In the genomic region with DNA sequence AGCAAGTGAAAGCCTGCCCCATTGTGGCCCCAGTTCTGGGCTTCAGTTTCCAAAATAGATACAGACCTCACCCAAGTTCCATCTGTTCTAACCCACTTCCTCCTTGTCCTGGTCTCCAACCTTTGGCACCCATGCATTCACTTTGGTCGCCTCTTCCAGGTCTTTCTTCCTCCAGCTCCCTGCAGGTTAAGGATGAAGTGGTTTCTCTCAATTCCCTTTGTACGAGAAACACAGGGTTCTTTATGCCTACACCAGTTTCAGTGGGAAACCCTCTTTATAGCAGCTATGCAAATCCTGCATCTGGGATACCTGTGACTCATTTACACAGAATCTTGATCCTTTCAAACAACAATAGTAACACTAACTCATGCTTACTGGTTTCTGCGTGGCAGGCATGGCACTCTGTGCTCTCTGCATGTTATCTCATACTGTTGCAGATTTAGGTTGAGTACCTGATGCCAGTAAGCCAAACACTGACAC, we compare ENCODE assay signal across 9 cellular contexts.
DNase-seq lines count a peak whose midpoint lies in the region; ATAC-seq, FAIRE-seq and TF ChIP-seq lines count a peak whose summit lies in the region.
"Had no signal": no experiment of that assay in that cellular context is flagged by ENCODE, and none has a peak within 500 bp of the region (broad histone marks: within the 10 kb centered on the region; RNA-seq: fewer than 3 reads in every experiment).

No MANE protein-coding gene starts in this region.

- no peak for DNase-seq in natural killer cell
- DNase-seq in iPS-NIHi11 (ENCODE audit: low spot score), result no peak
- no peak for DNase-seq in GM12892 (ENCODE audit: insufficient read length)
- DNase-seq: posterior cingulate gyrus, WERI-Rb-1 had no signal

- no peaks in the 10 kb centered on the region for H3K27me3 Mint-ChIP-seq in activated naive CD8-positive, alpha-beta T cell
- H3K27me3 Mint-ChIP-seq in natural killer cell (ENCODE audit: low read depth in 2 of 2), result no peaks in the 10 kb centered on the region

- peak overlapping the region; percentile 99 for H3K27ac Mint-ChIP-seq in activated naive CD8-positive, alpha-beta T cell
- peak overlapping the region; percentile 97 to 98 for H3K27ac Mint-ChIP-seq in natural killer cell

- no peaks in the 10 kb centered on the region for H3K79me2 ChIP-seq in Loucy (ENCODE audit: insufficient read depth, low read length)

- ATAC-seq in GM18868 (IDR thresholded peaks at IDR 0.05; ENCODE audit: unreplicated experiment) (peak; percentile 50), natural killer cell (no peak), HG02678 (IDR thresholded peaks at IDR 0.05; ENCODE audit: unreplicated experiment) (no peak)

- H3K36me3 ChIP-seq in Loucy (ENCODE audit: insufficient read depth, low read length), result no peaks in the 10 kb centered on the region
- H3K36me3 ChIP-seq: WERI-Rb-1 had no signal

- no peak overlapping the region for H3K9ac ChIP-seq in Loucy (ENCODE audit: low read depth, low read length, poor library complexity, severe bottlenecking)

- no peak overlapping the region for H3K4me3 ChIP-seq in Loucy (ENCODE audit: low read length, poor library complexity, severe bottlenecking)

- H4K20me1 ChIP-seq in Loucy (ENCODE audit: insufficient read depth, low read length, poor library complexity, severe bottlenecking), result no peaks in the 10 kb centered on the region

- peaks cover 5% of the 10 kb centered on the region for H3K9me3 Mint-ChIP-seq in activated naive CD8-positive, alpha-beta T cell (ENCODE audit: low read depth)
- H3K9me3 Mint-ChIP-seq in natural killer cell, result no peaks in the 10 kb centered on the region

- FAIRE-seq in GM12892 (lab: Jason Lieb, UNC), result no peak

- no peaks in the 10 kb centered on the region for H3K9me3 ChIP-seq in Loucy (ENCODE audit: insufficient read depth, low read depth, low read length)

- H3K4me1 Mint-ChIP-seq in activated naive CD8-positive, alpha-beta T cell (ENCODE audit: low read depth), result peaks cover 88% of the 10 kb centered on the region
- H3K4me1 Mint-ChIP-seq in natural killer cell, result peaks cover 78% of the 10 kb centered on the region in 2 donors

- H3K4me3 Mint-ChIP-seq in activated naive CD8-positive, alpha-beta T cell, result peak overlapping the region; percentile 86
- peak overlapping the region; percentile 95 for H3K4me3 Mint-ChIP-seq in natural killer cell

- H3K36me3 Mint-ChIP-seq in activated naive CD8-positive, alpha-beta T cell, result peaks cover 38% of the 10 kb centered on the region
- peaks cover 11% of the 10 kb centered on the region for H3K36me3 Mint-ChIP-seq in natural killer cell

- no peaks in the 10 kb centered on the region for H3K9me2 ChIP-seq in Loucy (replicated peaks; ENCODE audit: low read depth, low read length)

- TF ChIP-seq CTCF in Loucy (conservative IDR thresholded peaks at IDR 0.05; ENCODE audit: low read length) (no peak), natural killer cell (IDR thresholded peaks at IDR 0.05) (no peak)

- no peaks in the 10 kb centered on the region for H3F3A ChIP-seq in Loucy (ENCODE audit: low read depth)

- no peak for TF ChIP-seq POLR2A in GM12892 (IDR thresholded peaks at IDR 0.05; ENCODE audit: low read depth, low read length)

- intact Hi-C loops in natural killer cell (cut with micrococcal nuclease), result loop anchor here (5.0 kb wide), 2 partner anchors 108 to 923 kb away; partner anchors contain the start of gene SLC38A1

- H3K4me1 ChIP-seq in Loucy (ENCODE audit: insufficient read depth, low read length, poor library complexity, severe bottlenecking), result peaks cover 62% of the 10 kb centered on the region

- H2AFZ ChIP-seq in Loucy (ENCODE audit: low read length), result peak overlapping the region; percentile 16; the same call in 1 of the 2 replicates

- H3K4me2 ChIP-seq in Loucy (ENCODE audit: low read depth, low read length, poor library complexity, severe bottlenecking), result no peak overlapping the region

- no peaks in the 10 kb centered on the region for H3K27me3 ChIP-seq in Loucy (ENCODE audit: insufficient read depth, low read length, poor library complexity, severe bottlenecking)
